ENCODE assay signal across 13 cellular contexts in the genomic region with DNA sequence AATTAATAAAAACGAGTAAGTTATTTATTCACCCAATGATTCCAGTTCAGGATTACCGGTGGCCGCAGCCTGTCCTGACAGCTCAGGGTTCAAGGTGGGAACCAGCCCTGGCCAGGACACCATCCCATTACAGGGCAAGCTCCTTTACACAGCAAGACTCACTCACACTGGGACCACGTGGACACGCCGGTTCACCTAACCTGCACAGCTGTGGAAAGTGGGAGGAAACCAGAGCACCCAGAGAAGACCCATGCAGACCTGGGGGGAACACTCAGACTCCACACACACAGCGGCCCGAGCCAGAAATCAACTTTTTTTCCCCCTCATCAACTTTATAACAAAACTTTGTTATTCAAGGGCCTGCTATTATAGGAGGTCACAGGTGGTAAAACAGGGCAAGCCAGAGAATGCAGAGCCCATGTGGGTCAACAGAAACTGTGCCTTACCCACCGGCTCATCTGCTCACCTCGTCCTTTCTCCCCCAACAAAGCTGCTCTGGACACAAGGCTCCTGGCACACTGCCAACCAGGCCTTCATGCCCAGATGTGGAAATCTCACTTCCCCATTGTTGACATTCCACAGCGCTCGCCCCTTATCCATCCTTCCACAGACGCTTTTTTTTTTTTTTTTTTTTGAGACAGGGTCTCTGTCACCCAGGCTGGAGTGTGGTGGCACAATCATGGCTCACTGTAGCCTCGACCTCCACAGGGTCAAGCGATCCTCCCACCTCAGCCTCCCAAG. TPM values are rescaled to one million over a fixed set of nuclear protein-coding genes. Genes with fewer than 3 reads are reported as not detected.
A peak's percentile ranks its signal among the peaks of the same experiment; 100 is the strongest.
DNase-seq lines count a peak whose midpoint lies in the region; TF ChIP-seq lines count a peak whose summit lies in the region.
"Had no signal": no experiment of that assay in that cellular context is flagged by ENCODE, and none has a peak within 500 bp of the region (broad histone marks: within the 10 kb centered on the region; RNA-seq: fewer than 3 reads in every experiment).

No MANE protein-coding gene starts in this region.

- H3K27me3 ChIP-seq in HL-60 (ENCODE audit: insufficient read depth, poor library complexity, severe bottlenecking) = no peaks in the 10 kb centered on the region
- no peaks in the 10 kb centered on the region for H3K27me3 ChIP-seq in effector memory CD4-positive, alpha-beta T cell (replicated peaks; ENCODE audit: control insufficient read depth, insufficient read depth, low read length, poor library complexity, severe bottlenecking)
- H3K27me3 ChIP-seq: right lobe of liver had no signal

- no peaks in the 10 kb centered on the region for H3K9me3 ChIP-seq in effector memory CD4-positive, alpha-beta T cell (ENCODE audit: control insufficient read depth, low read length)
- H3K9me3 ChIP-seq: right lobe of liver had no signal

- TF ChIP-seq CTCF in HL-60 (IDR thresholded peaks at IDR 0.05; ENCODE audit: insufficient read depth, low read length) = no peak
- no peak for TF ChIP-seq CTCF in cardiac fibroblast (IDR thresholded peaks at IDR 0.05; ENCODE audit: low read depth, low read length)
- TF ChIP-seq CTCF in lower leg skin (IDR thresholded peaks at IDR 0.05) = peak in 1 of 3 donors; percentile 42

- no peaks in the 10 kb centered on the region for H3K4me1 ChIP-seq in effector memory CD4-positive, alpha-beta T cell (ENCODE audit: control insufficient read depth, insufficient read depth, low read length, poor library complexity, severe bottlenecking)
- H3K4me1 ChIP-seq: right lobe of liver had no signal

- no peak overlapping the region for H3K4me3 ChIP-seq in HL-60 (replicated peaks; ENCODE audit: insufficient read depth, low read length)
- H3K4me3 ChIP-seq in cardiac fibroblast (replicated peaks in 1 of 2; ENCODE audit: low read depth in 2 of 2, low read length in 2 of 2) = no peak overlapping the region
- H3K4me3 ChIP-seq in lower leg skin (ENCODE audit: low read depth, poor library complexity, severe bottlenecking) = no peak overlapping the region
- no peak overlapping the region for H3K4me3 ChIP-seq in effector memory CD4-positive, alpha-beta T cell (ENCODE audit: insufficient read depth, low read depth, low read length, poor library complexity, severe bottlenecking)
- H3K4me3 ChIP-seq: right lobe of liver had no signal

- no peak for TF ChIP-seq POLR2A in lower leg skin (IDR thresholded peaks at IDR 0.05)

- peak; percentile 9 for DNase-seq in AG08395 (ENCODE audit: low spot score)
- DNase-seq in HL-60 (ENCODE audit: low read depth in 1 of 2, low spot score in 1 of 2) = peak; percentile 24 to 35
- peak; percentile 54 to 71 for DNase-seq in cardiac fibroblast (ENCODE audit: low read depth in 2 of 2)
- peak; percentile 17 to 86 for DNase-seq in lower leg skin (ENCODE audit: low spot score in 2 of 2)
- no peak for DNase-seq in hippocampal formation (lab: John Stamatoyannopoulos, UW)
- DNase-seq in KG1 (lab: John Stamatoyannopoulos, UW) = no peak
- no peak for DNase-seq in effector memory CD4-positive, alpha-beta T cell
- no peak for DNase-seq in SK-N-DZ (ENCODE audit: low spot score)
- DNase-seq: activated naive CD4-positive, alpha-beta T cell treated with anti-CD3 and anti-CD28 coated beads, Interleukin-2, amount 50 U/mL, for 16 hours; CD4-positive, CD25-positive, alpha-beta regulatory T cell; Karpas-422; kidney glomerular epithelial cell had no signal

- WGBS in lower leg skin, 2 donors = 78 to 79% methylated on average over 15 of the region's 15 CpGs

- peaks cover 10% of the 10 kb centered on the region for H3K36me3 ChIP-seq in effector memory CD4-positive, alpha-beta T cell (ENCODE audit: control insufficient read depth, insufficient read depth, low read length)
- H3K36me3 ChIP-seq: right lobe of liver had no signal

- intact Hi-C loops in lower leg skin (cut with DNase I; ENCODE audit: low total_unique reads) = no loop called here

- H3K27ac ChIP-seq in HL-60 (replicated peaks) = no peak overlapping the region
- H3K27ac ChIP-seq in effector memory CD4-positive, alpha-beta T cell (ENCODE audit: insufficient read depth, low read length, poor library complexity, severe bottlenecking) = no peak overlapping the region
- H3K27ac ChIP-seq: right lobe of liver had no signal

RNA-seq across cellular contexts. Expression of a gene that starts 8.0 kb away (rescaled TPM):
- not detected for total RNA-seq in lower leg skin
- not detected in 2 replicates for polyA plus RNA-seq in SK-N-DZ (2014; cell fraction: cytosol; rRNA removed)
- polyA plus RNA-seq in SK-N-DZ (2014; cell fraction: nucleus; rRNA removed) = not detected in 2 replicates
- total RNA-seq: CD4-positive, CD25-positive, alpha-beta regulatory T cell; right lobe of liver had no signal
- polyA plus RNA-seq: CD4-positive, CD25-positive, alpha-beta regulatory T cell had no signal

RNA-seq across cellular contexts. Expression of a gene that starts 33.5 kb away (rescaled TPM):
- total RNA-seq in lower leg skin = 10 to 100 TPM in 3 of 4 donors, 1 to 10 TPM in 1; 8.8 to 19.7 (median 11.6) TPM
- 14.9 and 15.4 TPM in 2 replicates for polyA plus RNA-seq in SK-N-DZ (2014; cell fraction: cytosol; rRNA removed)
- polyA plus RNA-seq in SK-N-DZ (2014; cell fraction: nucleus; rRNA removed) = 31.8 and 34.4 TPM in 2 replicates

RNA-seq across cellular contexts. Expression of a gene that starts 33.6 kb away (rescaled TPM):
- 10 to 100 TPM in 3 of 4 donors, 1 to 10 TPM in 1; 9.3 to 28.2 (median 16.8) TPM for total RNA-seq in lower leg skin
- 11.0 and 22.0 TPM in 2 replicates for polyA plus RNA-seq in SK-N-DZ (2014; cell fraction: cytosol; rRNA removed)
- polyA plus RNA-seq in SK-N-DZ (2014; cell fraction: nucleus; rRNA removed) = 7.2 and 24.2 TPM in 2 replicates

Comparison
In these comparisons a context has a peak if more than half of its experiments do, and no peak if none do; other contexts are left out.
1. DNase-seq: peak in AG08395 (single experiment), HL-60 (2 of 2), cardiac fibroblast (2 of 2) and lower leg skin (2 of 2); none in hippocampal formation (0 of 2), KG1 (single experiment), effector memory CD4-positive, alpha-beta T cell (0 of 3) and SK-N-DZ (single experiment).